1 cellular context compared by ENCODE assay signal in genomic region chr3:105387122-105387751, GRCh38.
A peak's percentile ranks its signal among the peaks of the same experiment; 100 is the strongest.
TF ChIP-seq lines count a peak whose summit lies in the region.

No MANE protein-coding gene starts in this region.

TF ChIP-seq in HepG2, 621 proteins besides CTCF, POLR2A, EP300 and RAD21 (continued from another document and continues in another):
- TF ChIP-seq ERF (CRISPR knock-in tag; IDR thresholded peaks at IDR 0.05) = peak; percentile 66; the same call in 1 of the 2 replicates
- TF ChIP-seq ZMYM2 (CRISPR knock-in tag; IDR thresholded peaks at IDR 0.05) = no peak
- TF ChIP-seq KLF16 (CRISPR knock-in tag; IDR thresholded peaks at IDR 0.05) = peak in 1 of 2 experiments; percentile 74; a peak in 1 of 4 replicates
- TF ChIP-seq ZNF510 (CRISPR knock-in tag; IDR thresholded peaks at IDR 0.05; ENCODE audit: low read depth) = no peak
- TF ChIP-seq ZNF274 (CRISPR knock-in tag; IDR thresholded peaks at IDR 0.05) = no peak
- 0 out of 2 replicates have a peak, but pooled peaks have one; percentile 38 for TF ChIP-seq KAT7 (CRISPR knock-in tag; IDR thresholded peaks at IDR 0.05; ENCODE audit: borderline replicate concordance)
- no peak for TF ChIP-seq ZBTB38 (CRISPR knock-in tag; IDR thresholded peaks at IDR 0.05)
- TF ChIP-seq SMARCE1 (IDR thresholded peaks at IDR 0.05; ENCODE audit: borderline replicate concordance) = no peak
- peak; percentile 81; the same call in 1 of the 2 replicates for TF ChIP-seq NFKBIZ (CRISPR knock-in tag; IDR thresholded peaks at IDR 0.05)
- peak; percentile 83 for TF ChIP-seq MED1 (CRISPR knock-in tag; IDR thresholded peaks at IDR 0.05)
- peak; percentile 98; the same call in 1 of the 2 replicates for TF ChIP-seq MBD4 (IDR thresholded peaks at IDR 0.05; ENCODE audit: borderline replicate concordance, low read length)
- TF ChIP-seq AHR (CRISPR knock-in tag; IDR thresholded peaks at IDR 0.05) = no peak; the same call in 1 of the 2 replicates
- TF ChIP-seq CEBPG (CRISPR knock-in tag; IDR thresholded peaks at IDR 0.05) = peak; percentile 96
- TF ChIP-seq ZBTB39 (CRISPR knock-in tag; IDR thresholded peaks at IDR 0.05) = 0 out of 2 replicates have a peak, but pooled peaks have one; percentile 55
- TF ChIP-seq ZNF768 (CRISPR knock-in tag; IDR thresholded peaks at IDR 0.05) = no peak
- TF ChIP-seq MED13 (CRISPR knock-in tag; IDR thresholded peaks at IDR 0.05) = no peak
- TF ChIP-seq ZNF577 (CRISPR knock-in tag; IDR thresholded peaks at IDR 0.05; ENCODE audit: borderline replicate concordance, low read depth) = no peak
- no peak for TF ChIP-seq SUZ12 (IDR thresholded peaks at IDR 0.05; ENCODE audit: low read depth, low read length)
- peak; percentile 95 for TF ChIP-seq POGZ (CRISPR knock-in tag; IDR thresholded peaks at IDR 0.05)
- peak; percentile 53 for TF ChIP-seq TEAD3 (CRISPR knock-in tag; optimal IDR thresholded peaks at IDR 0.05; ENCODE audit: borderline replicate concordance)
- TF ChIP-seq JUND (CRISPR knock-in tag; IDR thresholded peaks at IDR 0.05) = peak; percentile 21; the same call in 1 of the 2 replicates
- no peak for TF ChIP-seq ZNF550 (CRISPR knock-in tag; IDR thresholded peaks at IDR 0.05; ENCODE audit: borderline replicate concordance)
- TF ChIP-seq PREB (CRISPR knock-in tag; IDR thresholded peaks at IDR 0.05) = no peak
- TF ChIP-seq ZSCAN31 (CRISPR knock-in tag; IDR thresholded peaks at IDR 0.05; ENCODE audit: low read depth) = no peak
- no peak for TF ChIP-seq RFX5 (IDR thresholded peaks at IDR 0.05; ENCODE audit: low read depth, low read length)
- TF ChIP-seq ZNF260 (CRISPR knock-in tag; IDR thresholded peaks at IDR 0.05; ENCODE audit: borderline replicate concordance, low read depth) = no peak
- peak; percentile 55; the same call in 1 of the 2 replicates for TF ChIP-seq TBX2 (CRISPR knock-in tag; IDR thresholded peaks at IDR 0.05; ENCODE audit: borderline replicate concordance)
- peak; percentile 93 for TF ChIP-seq PAXIP1 (CRISPR knock-in tag; conservative IDR thresholded peaks at IDR 0.05)
- no peak for TF ChIP-seq ATF7-NPFF (CRISPR knock-in tag; IDR thresholded peaks at IDR 0.05; ENCODE audit: low read depth)
- TF ChIP-seq CREB3 (CRISPR knock-in tag; IDR thresholded peaks at IDR 0.05) = no peak
- no peak for TF ChIP-seq ZC3H13 (CRISPR knock-in tag; IDR thresholded peaks at IDR 0.05)
- peak; percentile 93 for TF ChIP-seq ZNF646 (CRISPR knock-in tag; IDR thresholded peaks at IDR 0.05)
- TF ChIP-seq DMAP1 (CRISPR knock-in tag; IDR thresholded peaks at IDR 0.05) = peak; percentile 41; the same call in 1 of the 2 replicates
- no peak for TF ChIP-seq MTF2 (CRISPR knock-in tag; IDR thresholded peaks at IDR 0.05; ENCODE audit: borderline replicate concordance)
- TF ChIP-seq TBL1XR1 (IDR thresholded peaks at IDR 0.05; ENCODE audit: borderline replicate concordance, low read length, partially characterized antibody) = peak; percentile 70
- no peak for TF ChIP-seq NONO (IDR thresholded peaks at IDR 0.05)
- TF ChIP-seq NONO (CRISPR knock-in tag; conservative IDR thresholded peaks at IDR 0.05) = peak; percentile 61
- TF ChIP-seq ZFP36L1 (CRISPR knock-in tag; IDR thresholded peaks at IDR 0.05) = peak; percentile 73; the same call in 1 of the 2 replicates
- TF ChIP-seq MED8 (CRISPR knock-in tag; IDR thresholded peaks at IDR 0.05; ENCODE audit: insufficient replicate concordance) = no peak
- TF ChIP-seq PHB2 (IDR thresholded peaks at IDR 0.05; ENCODE audit: partially characterized antibody) = no peak
- TF ChIP-seq SAFB2 (CRISPR knock-in tag; IDR thresholded peaks at IDR 0.05; ENCODE audit: borderline replicate concordance, low read depth) = no peak
- peak; percentile 95 for TF ChIP-seq ISL2 (CRISPR knock-in tag; IDR thresholded peaks at IDR 0.05)
- peak; percentile 62 for TF ChIP-seq NR2F6 (IDR thresholded peaks at IDR 0.05)
- TF ChIP-seq NR2F6 (CRISPR knock-in tag; IDR thresholded peaks at IDR 0.05) = peak; percentile 61
- TF ChIP-seq DPF2 (CRISPR knock-in tag; IDR thresholded peaks at IDR 0.05; ENCODE audit: borderline replicate concordance, low read depth) = peak; percentile 68; the same call in 1 of the 2 replicates
- TF ChIP-seq ZKSCAN8 (CRISPR knock-in tag; IDR thresholded peaks at IDR 0.05; ENCODE audit: borderline replicate concordance) = peak; percentile 96
- TF ChIP-seq FOXP4 (CRISPR knock-in tag; IDR thresholded peaks at IDR 0.05) = peak; percentile 96
